Comparison of ENCODE assay signal across 8 cellular contexts in the genomic region with DNA sequence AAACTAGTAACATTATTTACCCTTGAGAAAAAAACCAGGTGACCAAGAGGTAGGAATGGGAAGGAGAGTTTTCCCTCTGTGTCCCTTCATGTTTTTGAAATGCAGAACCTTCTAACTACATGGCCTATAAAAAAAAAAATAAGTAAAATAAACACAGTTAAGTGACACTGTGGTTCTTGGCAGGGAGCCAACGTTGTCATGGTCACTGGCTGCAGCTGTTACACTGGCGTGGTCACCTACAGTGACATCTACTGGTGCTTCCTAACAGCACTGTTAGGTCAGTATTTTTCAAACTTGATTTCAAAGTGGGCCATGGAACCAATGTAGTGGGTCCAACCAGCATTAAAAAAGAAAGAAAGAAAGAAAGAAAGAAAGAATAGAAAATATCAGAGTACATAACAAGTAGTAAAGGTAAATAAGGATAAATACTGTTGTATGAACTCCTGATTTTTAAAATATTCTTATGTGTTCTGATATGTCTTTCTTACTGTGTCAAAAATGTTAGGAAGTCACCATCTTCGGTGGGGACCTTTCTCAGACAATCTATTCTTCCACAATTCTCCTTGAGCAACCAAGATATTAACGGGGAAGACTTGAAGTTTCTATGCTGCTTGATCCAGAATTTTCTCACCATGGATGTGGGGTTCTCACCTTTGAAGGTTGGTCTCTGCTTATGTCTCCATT. TPM values are rescaled to one million over a fixed set of nuclear protein-coding genes. Genes with fewer than 3 reads are reported as not detected.
DNase-seq lines count a peak whose midpoint lies in the region; ATAC-seq and TF ChIP-seq lines count a peak whose summit lies in the region.

No MANE protein-coding gene starts in this region.

- H3K4me1 ChIP-seq in CD8-positive, alpha-beta T cell (ENCODE audit: insufficient read depth, low read length) = no peaks in the 10 kb centered on the region
- H3K4me1 ChIP-seq in liver (ENCODE audit: control insufficient read depth in 4 of 4, insufficient read depth in 4 of 4, low read length in 3 of 4) = peaks cover 0 to 4% (median 2%) of the 10 kb centered on the region in 4 donors

- H3K9me3 ChIP-seq in CD8-positive, alpha-beta T cell (ENCODE audit: low read length) = no peaks in the 10 kb centered on the region
- H3K9me3 ChIP-seq in liver (ENCODE audit: control insufficient read depth in 4 of 4, low read length in 3 of 4) = no peaks in the 10 kb centered on the region

- H3K27me3 Mint-ChIP-seq in CD8-positive, alpha-beta T cell (ENCODE audit: low read depth) = no peaks in the 10 kb centered on the region

- H3K27ac Mint-ChIP-seq in CD8-positive, alpha-beta T cell = no peak overlapping the region

- no peaks in the 10 kb centered on the region for H3K36me3 ChIP-seq in CD8-positive, alpha-beta T cell (ENCODE audit: insufficient read depth, low read length)
- no peaks in the 10 kb centered on the region for H3K36me3 ChIP-seq in liver (ENCODE audit: control insufficient read depth in 4 of 4, insufficient read depth in 3 of 4, low read depth in 1 of 4, low read length in 3 of 4)

- no peaks in the 10 kb centered on the region for H3K9me3 Mint-ChIP-seq in CD8-positive, alpha-beta T cell

- POLR2A ChIA-PET in CD8-positive, alpha-beta T cell (lab: Charles Lee) = no interaction called here

- no peak overlapping the region for H3K9ac ChIP-seq in liver (ENCODE audit: low read depth in 1 of 2, low read length in 2 of 2)

- no peaks in the 10 kb centered on the region for H3K27me3 ChIP-seq in CD8-positive, alpha-beta T cell (ENCODE audit: insufficient read depth, low read length)
- no peaks in the 10 kb centered on the region for H3K27me3 ChIP-seq in liver (ENCODE audit: control insufficient read depth in 4 of 4, insufficient read depth in 4 of 4, low read length in 3 of 4)

- H3K4me3 ChIP-seq in CD8-positive, alpha-beta T cell (ENCODE audit: low read depth, low read length) = no peak overlapping the region
- H3K4me3 ChIP-seq in coronary artery (no peak overlapping the region), liver (ENCODE audit: low read depth in 1 of 3, low read length in 3 of 3) (no peak overlapping the region)

- CTCF ChIA-PET in CD8-positive, alpha-beta T cell (lab: Charles Lee) = interaction anchor here (0.8 to 1.5 kb wide), 2 partner anchors 10 to 37 kb away, joined by 3 to 4 read pairs; no protein-coding TSS in a partner anchor

- TF ChIP-seq RAD21 in liver (IDR thresholded peaks at IDR 0.05) = peak; percentile 93 to 94

- TF ChIP-seq CTCF in CD8-positive, alpha-beta T cell (IDR thresholded peaks at IDR 0.05) = no peak
- TF ChIP-seq CTCF in coronary artery (IDR thresholded peaks at IDR 0.05) (no peak), liver (IDR thresholded peaks at IDR 0.05; ENCODE audit: low read depth, low read length, missing input control) (peak; percentile 79)

- H3K4me3 Mint-ChIP-seq in CD8-positive, alpha-beta T cell = no peak overlapping the region

- ATAC-seq in CD8-positive, alpha-beta T cell = peak; percentile 52
- ATAC-seq in GM19397 (IDR thresholded peaks at IDR 0.05; ENCODE audit: unreplicated experiment) (peak; percentile 93), HG03460 (IDR thresholded peaks at IDR 0.05; ENCODE audit: unreplicated experiment) (peak; percentile 98)

- H3K4me1 Mint-ChIP-seq in CD8-positive, alpha-beta T cell (ENCODE audit: low read depth) = peaks cover 5% of the 10 kb centered on the region

- intact Hi-C loops in CD8-positive, alpha-beta T cell (cut with DNase I, micrococcal nuclease) = loop anchor here in 1 of 2 experiments (2.0 kb wide), 1 partner anchor 58 kb away; no protein-coding TSS in a partner anchor

- H3K36me3 Mint-ChIP-seq in CD8-positive, alpha-beta T cell = no peaks in the 10 kb centered on the region

- no peak overlapping the region for H3K27ac ChIP-seq in CD8-positive, alpha-beta T cell (ENCODE audit: low read depth, low read length)
- H3K27ac ChIP-seq in coronary artery (no peak overlapping the region), liver (ENCODE audit: low read depth in 1 of 2, low read length in 2 of 2) (no peak overlapping the region)

- 25% methylated on average over 4 of the region's 4 CpGs for WGBS in liver

- peak; percentile 39 to 81 (median 70) for DNase-seq in CD8-positive, alpha-beta T cell
- peak; percentile 66 to 89 for DNase-seq in NCI-H524 (lab: John Stamatoyannopoulos, UW)
- peak; percentile 81 for DNase-seq in activated CD4-positive, alpha-beta T cell treated with anti-CD3 and anti-CD28 coated beads for 48 hours
- peak; percentile 94 for DNase-seq in coronary artery (ENCODE audit: low spot score)
- peak; percentile 15 to 38 (median 24) for DNase-seq in stimulated activated CD4-positive, alpha-beta T cell treated with anti-CD3 and anti-CD28 coated beads, TNF-alpha, amount 100 ng/mL, for 1 hour (ENCODE audit: low read depth in 3 of 3, low spot score in 1 of 3)

TF ChIP-seq in liver, 16 proteins besides CTCF, POLR2A, EP300 and RAD21:
- peak; percentile 13 for TF ChIP-seq NR2F2 (IDR thresholded peaks at IDR 0.05)
- TF ChIP-seq ZBTB33 (IDR thresholded peaks at IDR 0.05) = no peak
- TF ChIP-seq REST (IDR thresholded peaks at IDR 0.05) = no peak
- TF ChIP-seq YY1 (IDR thresholded peaks at IDR 0.05) = no peak
- no peak for TF ChIP-seq GABPA (IDR thresholded peaks at IDR 0.05 in 1 of 2, conservative IDR thresholded peaks at IDR 0.05 in 1 of 2)
- peak; percentile 19 for TF ChIP-seq FOXA1 (IDR thresholded peaks at IDR 0.05)
- TF ChIP-seq HNF4G (IDR thresholded peaks at IDR 0.05) = no peak
- no peak for TF ChIP-seq SP1 (IDR thresholded peaks at IDR 0.05)
- no peak for TF ChIP-seq EGR1 (IDR thresholded peaks at IDR 0.05; ENCODE audit: low read depth in 2 of 2)
- TF ChIP-seq HNF4A (conservative IDR thresholded peaks at IDR 0.05) = no peak
- TF ChIP-seq FOXA2 (IDR thresholded peaks at IDR 0.05) = peak; percentile 73
- no peak for TF ChIP-seq JUND (IDR thresholded peaks at IDR 0.05)
- no peak for TF ChIP-seq ATF3 (IDR thresholded peaks at IDR 0.05)
- TF ChIP-seq MAX (IDR thresholded peaks at IDR 0.05) = no peak
- TF ChIP-seq TAF1 (conservative IDR thresholded peaks at IDR 0.05) = no peak
- no peak for TF ChIP-seq RXRA (IDR thresholded peaks at IDR 0.05)

RNA-seq across cellular contexts. Expression of gene PJA2, which starts 59.1 kb away (rescaled TPM):
- total RNA-seq in CD8-positive, alpha-beta T cell = 10 to 100 TPM; 89.3 to 94.4 TPM
- 10 to 100 TPM; 59.1 to 69.2 TPM for total RNA-seq in liver
- 10 to 100 TPM; 23.6 to 26.5 TPM for polyA plus RNA-seq in liver

Comparison
In these comparisons a context has a peak if more than half of its experiments do, and no peak if none do; other contexts are left out.
1. DNase-seq: peak in every context shown above with its lines; median percentile 94 in coronary artery; 81 in activated CD4-positive, alpha-beta T cell treated with anti-CD3 and anti-CD28 coated beads for 48 hours; 78 in NCI-H524; 70 in CD8-positive, alpha-beta T cell; 24 in stimulated activated CD4-positive, alpha-beta T cell treated with anti-CD3 and anti-CD28 coated beads, TNF-alpha, amount 100 ng/mL, for 1 hour.